21 cellular contexts compared by ENCODE assay signal in genomic region chr17:38609280-38610031, GRCh38. TPM values are rescaled to one million over a fixed set of nuclear protein-coding genes. Genes with fewer than 3 reads are reported as not detected.
A peak's percentile ranks its signal among the peaks of the same experiment; 100 is the strongest.
DNase-seq lines count a peak whose midpoint lies in the region; ATAC-seq, FAIRE-seq and TF ChIP-seq lines count a peak whose summit lies in the region.
"Had no signal": no experiment of that assay in that cellular context is flagged by ENCODE, and none has a peak within 500 bp of the region (broad histone marks: within the 10 kb centered on the region; RNA-seq: fewer than 3 reads in every experiment).

No MANE protein-coding gene starts in this region.

- 4% methylated on average over 9 of the region's 9 CpGs for WGBS in K562 (ENCODE audit: insufficient coverage, low coverage, missing lambda C conversion rate)

- peak overlapping the region; percentile 83 for H3K27ac ChIP-seq in HUES6 (ENCODE audit: low read depth, low read length)
- H3K27ac ChIP-seq in K562 (ENCODE audit: extremely low read depth, low read depth, low read length): no peak overlapping the region
- H3K27ac ChIP-seq: breast epithelium, esophagus squamous epithelium, heart left ventricle, uterus had no signal

- TF ChIP-seq CTCF in Calu3 (IDR thresholded peaks at IDR 0.05; ENCODE audit: unreplicated experiment): peak; percentile 56
- no peak for TF ChIP-seq CTCF in K562 (IDR thresholded peaks at IDR 0.05 in 2 of 3, conservative IDR thresholded peaks at IDR 0.05 in 1 of 3; ENCODE audit: insufficient read depth in 2 of 3, low read depth in 1 of 3, low read length in 3 of 3)
- no peak for TF ChIP-seq CTCF in GM10248 (IDR thresholded peaks at IDR 0.05; ENCODE audit: control extremely low read depth, extremely low read depth, low read depth, missing control alignments)

- no peaks in the 10 kb centered on the region for H3K9me1 ChIP-seq in K562 (ENCODE audit: control insufficient read depth, insufficient read depth, low read length)

- POLR2A ChIA-PET in K562 (lab: Yijun Ruan, JAX) (no interaction called here), GM10248 (lab: Yijun Ruan, JAX) (no interaction called here)

- H3K4me3 ChIP-seq in HUES6 (ENCODE audit: low read depth, low read length) (peak overlapping the region; percentile 44), K562 (no peak overlapping the region), iPS-18c (ENCODE audit: insufficient read depth, low read depth, low read length) (0 out of 2 replicates have a peak overlapping the region, but pooled peaks have one; percentile 2)
- H3K4me3 ChIP-seq: breast epithelium, esophagus squamous epithelium, heart left ventricle, mucosa of descending colon, uterus had no signal

- H4K20me1 ChIP-seq in K562 (replicated peaks; ENCODE audit: control insufficient read depth, insufficient read depth, low read length): 0 out of 2 replicates have a peak, but pooled peaks cover 4% of the 10 kb centered on the region

- no TSS peak for BruUV-seq in Calu3 (replicated peaks; lab: Mats Ljungman, UMichigan)
- no TSS peak for BruUV-seq in K562 (replicated peaks; lab: Mats Ljungman, UMichigan)

- H3K27me3 ChIP-seq in HUES6 (ENCODE audit: control insufficient read depth, insufficient read depth, low read length): peaks cover 26% of the 10 kb centered on the region
- peaks cover 16 to 53% of the 10 kb centered on the region in 2 experiments; a peak in 4 of 5 replicates for H3K27me3 ChIP-seq in K562 (ENCODE audit: control insufficient read depth in 2 of 2, insufficient read depth in 2 of 2, low read length in 2 of 2)

- H3K36me3 ChIP-seq in HUES6 (ENCODE audit: control insufficient read depth, insufficient read depth, low read length) (no peaks in the 10 kb centered on the region), K562 (ENCODE audit: control insufficient read depth, insufficient read depth, low read length) (no peaks in the 10 kb centered on the region)
- H3K36me3 ChIP-seq: breast epithelium, esophagus squamous epithelium, heart left ventricle, uterus had no signal

- no peak for TF ChIP-seq EP300 in K562 (IDR thresholded peaks at IDR 0.05; ENCODE audit: low read length)

- H3K4me1 Mint-ChIP-seq in Calu3 (ENCODE audit: low read depth, unreplicated experiment): peaks cover 39% of the 10 kb centered on the region
- H3K4me1 Mint-ChIP-seq in stimulated activated memory B cell treated with anti-CD40 and anti-IgM and Interleukin-4, amounts not matched to agents 10 μg/mL and 1 μg/mL and 100 μg/mL, for 72 hours: peaks cover 6% of the 10 kb centered on the region

- peaks cover 75% of the 10 kb centered on the region for H3K27me3 Mint-ChIP-seq in Calu3 (ENCODE audit: unreplicated experiment)
- peaks cover 91% of the 10 kb centered on the region for H3K27me3 Mint-ChIP-seq in stimulated activated memory B cell treated with anti-CD40 and anti-IgM and Interleukin-4, amounts not matched to agents 10 μg/mL and 1 μg/mL and 100 μg/mL, for 72 hours

- TF ChIP-seq RAD21 in K562 (CRISPR knock-in tag; conservative IDR thresholded peaks at IDR 0.05 in 1 of 2, IDR thresholded peaks at IDR 0.05 in 1 of 2): no peak

- peaks cover 31% of the 10 kb centered on the region for H3K36me3 Mint-ChIP-seq in Calu3 (ENCODE audit: insufficient read depth, unreplicated experiment)
- no peaks in the 10 kb centered on the region for H3K36me3 Mint-ChIP-seq in stimulated activated memory B cell treated with anti-CD40 and anti-IgM and Interleukin-4, amounts not matched to agents 10 μg/mL and 1 μg/mL and 100 μg/mL, for 72 hours
- H3K36me3 Mint-ChIP-seq: activated naive CD8-positive, alpha-beta T cell treated with anti-CD3 and anti-CD28 coated beads, Interleukin-2, amount 10 ng/mL, durations not matched to agents 7 days and 5 days had no signal

- no peaks in the 10 kb centered on the region for H3K9me3 Mint-ChIP-seq in Calu3 (ENCODE audit: low read depth, unreplicated experiment)
- H3K9me3 Mint-ChIP-seq in stimulated activated memory B cell treated with anti-CD40 and anti-IgM and Interleukin-4, amounts not matched to agents 10 μg/mL and 1 μg/mL and 100 μg/mL, for 72 hours: peaks cover 7% of the 10 kb centered on the region
- H3K9me3 Mint-ChIP-seq: activated naive CD8-positive, alpha-beta T cell treated with anti-CD3 and anti-CD28 coated beads, Interleukin-2, amount 10 ng/mL, durations not matched to agents 7 days and 5 days had no signal

- peaks cover 40% of the 10 kb centered on the region for H3K4me1 ChIP-seq in HUES6 (ENCODE audit: control insufficient read depth, insufficient read depth, low read length)
- peaks cover 0 to 28% of the 10 kb centered on the region in 2 experiments; a peak in 2 of 5 replicates for H3K4me1 ChIP-seq in K562 (replicated peaks in 1 of 2; ENCODE audit: control insufficient read depth in 2 of 2, insufficient read depth in 2 of 2, low read length in 2 of 2)

- H3K4me3 Mint-ChIP-seq in Calu3 (ENCODE audit: low read depth, unreplicated experiment): no peak overlapping the region
- no peak overlapping the region for H3K4me3 Mint-ChIP-seq in stimulated activated memory B cell treated with anti-CD40 and anti-IgM and Interleukin-4, amounts not matched to agents 10 μg/mL and 1 μg/mL and 100 μg/mL, for 72 hours
- H3K4me3 Mint-ChIP-seq: activated B cell treated with CpG ODN at 0.5 μM for 24 hours; activated naive CD8-positive, alpha-beta T cell treated with anti-CD3 and anti-CD28 coated beads, Interleukin-2, amount 10 ng/mL, durations not matched to agents 7 days and 5 days had no signal

- intact Hi-C loops in Calu3 (cut with micrococcal nuclease; ENCODE audit: unreplicated experiment) (no loop called here), K562 (cut with micrococcal nuclease) (no loop called here)

- TF ChIP-seq POLR2A in K562 (conservative IDR thresholded peaks at IDR 0.05): no peak

- no peaks in the 10 kb centered on the region for H3K79me2 ChIP-seq in K562 (ENCODE audit: control insufficient read depth, insufficient read depth, low read length)

- H3K27ac Mint-ChIP-seq in Calu3 (ENCODE audit: unreplicated experiment): no peak overlapping the region
- no peak overlapping the region for H3K27ac Mint-ChIP-seq in stimulated activated memory B cell treated with anti-CD40 and anti-IgM and Interleukin-4, amounts not matched to agents 10 μg/mL and 1 μg/mL and 100 μg/mL, for 72 hours
- H3K27ac Mint-ChIP-seq: activated B cell treated with CpG ODN at 0.5 μM for 24 hours; activated naive CD8-positive, alpha-beta T cell treated with anti-CD3 and anti-CD28 coated beads, Interleukin-2, amount 10 ng/mL, durations not matched to agents 7 days and 5 days had no signal

- no peak overlapping the region for H3K4me2 ChIP-seq in K562 (ENCODE audit: insufficient read depth, low read length)

- H3K9me3 ChIP-seq in HUES6 (ENCODE audit: control insufficient read depth, insufficient read depth, low read depth, low read length): peaks cover 10% of the 10 kb centered on the region
- H3K9me3 ChIP-seq in K562 (replicated peaks; ENCODE audit: control insufficient read depth, insufficient read depth, low read depth, low read length): peaks cover 5% of the 10 kb centered on the region
- H3K9me3 ChIP-seq in iPS-18c (ENCODE audit: control insufficient read depth, insufficient read depth, low read length): no peaks in the 10 kb centered on the region
- H3K9me3 ChIP-seq: mucosa of descending colon had no signal

- H3K9ac ChIP-seq in HUES6 (ENCODE audit: low read length) (peak overlapping the region; percentile 81), K562 (ENCODE audit: insufficient read depth in 1 of 2, low read depth in 2 of 2, low read length in 2 of 2) (no peak overlapping the region)

- DNase-seq in Calu3 (no peak), K562 (ENCODE audit: extremely low read depth in 1 of 4, low spot score in 3 of 4) (no peak), GM10248 (ENCODE audit: extremely low spot score) (no peak), NCI-H128 (lab: John Stamatoyannopoulos, UW; ENCODE audit: unreplicated experiment) (no peak)
- DNase-seq: activated B cell treated with CpG ODN at 0.5 μM for 24 hours; activated naive CD8-positive, alpha-beta T cell treated with anti-CD3 and anti-CD28 coated beads, Interleukin-2, amount 10 ng/mL, durations not matched to agents 7 days and 5 days; C1 segment of cervical spinal cord; esophagus squamous epithelium; KBM-7; NCI-H1092; Right ventricle myocardium superior; stimulated activated CD4-positive, alpha-beta T cell treated with anti-CD3 and anti-CD28 coated beads, Interleukin-2, amount 100 ng/mL, for 24 hours; uterus had no signal

- FAIRE-seq in K562 (lab: Jason Lieb, UNC): no peak

- CTCF ChIA-PET in Calu3 (lab: Charles Lee): interaction anchor here (0.7 to 5.3 kb wide), 6 partner anchors 22 to 58 kb away, joined by 4 to 68 read pairs (median 4); no protein-coding TSS in a partner anchor
- CTCF ChIA-PET in K562 (lab: Yijun Ruan, JAX; ENCODE audit: low intra/inter-chr PET ratio): no interaction called here
- CTCF ChIA-PET in GM10248 (lab: Yijun Ruan, JAX): interaction anchor here (1.3 kb wide), 1 partner anchor 12 kb away, joined by 4 read pairs; no protein-coding TSS in a partner anchor

- no peak for ATAC-seq in K562
- no peak for ATAC-seq in stimulated activated memory B cell treated with anti-CD40 and anti-IgM and Interleukin-4, amounts not matched to agents 10 μg/mL and 1 μg/mL and 100 μg/mL, for 72 hours
- ATAC-seq in GM21390 (IDR thresholded peaks at IDR 0.05; ENCODE audit: unreplicated experiment): no peak
- ATAC-seq: heart left ventricle, left lobe of liver had no signal

- H2AFZ ChIP-seq in K562 (ENCODE audit: low read depth, low read length): no peak overlapping the region

- in situ Hi-C loops in K562 (cut with MboI): no loop called here

TF ChIP-seq in K562, 482 proteins besides CTCF, POLR2A, EP300 and RAD21 (continues in another document):
- no peak for TF ChIP-seq NR2F6 (CRISPR knock-in tag; IDR thresholded peaks at IDR 0.05)

RNA-seq across cellular contexts. Expression of gene SRCIN1, which starts 3.7 kb away (rescaled TPM):
- total RNA-seq in Calu3 (2022) (46.6 and 46.7 TPM in 2 replicates), K562 (2014; rRNA removed) (0.04 TPM in 1 of 2 replicates, not detected in the other), K562 (2014; rRNA removed; fragmentation: Illumina TruSeq; extraction: Trizol) (not detected in 2 replicates), K562 (2015; rRNA removed; fragmentation: Illumina TruSeq; extraction: Trizol) (not detected in 2 replicates), K562 (2021) (0.33 and 0.40 TPM in 2 replicates)
- total RNA-seq in K562 (2011; cell fraction: chromatin; rRNA removed; ENCODE audit: low replicate concordance): 0.51 and 2.0 TPM in 2 replicates
- total RNA-seq in K562 (2011; cell fraction: nucleolus; rRNA removed): 0.17 and 0.26 TPM in 2 replicates
- total RNA-seq in K562 (2011; cell fraction: nucleoplasm; rRNA removed): 0.53 and 0.66 TPM in 2 replicates
- polyA plus RNA-seq in K562 (2011; rRNA removed) (0.04 and 0.13 TPM in 2 replicates), K562 (2014; fragmentation: Illumina TruSeq; extraction: Trizol) (0.09 and 0.15 TPM in 2 replicates), K562 (2014; fragmentation: Nextera tagmentation; extraction: Ambion mirVana) (not detected), K562 (2014; rRNA removed) (not detected in 2 replicates)
- polyA plus RNA-seq in K562 (2011; cell fraction: cytosol; rRNA removed): 0.01 and 0.06 TPM in 2 replicates
- polyA plus RNA-seq in K562 (2011; cell fraction: nucleus; rRNA removed): 0.17 and 1.9 TPM in 2 replicates
- polyA plus RNA-seq in K562 (2012): 0.05 and 0.44 TPM in 2 replicates
- not detected in 2 replicates for polyA minus RNA-seq in K562 (2011; rRNA and poly(A)+ RNA removed)
- not detected in 2 replicates for polyA minus RNA-seq in K562 (2011; cell fraction: cytosol; rRNA and poly(A)+ RNA removed)
- polyA minus RNA-seq in K562 (2011; cell fraction: nucleus; rRNA and poly(A)+ RNA removed): 0.13 TPM in 1 of 2 replicates, not detected in the other

Comparison
In these comparisons a context has a peak if more than half of its experiments do, and no peak if none do; other contexts are left out.
1. RNA of gene SRCIN1, which starts 3.7 kb away (total RNA-seq): 46.6 to 46.7 TPM in Calu3; 0.04 to 2.0 TPM in K562; every median in the first group is over 10 times any median in the second.